Comparison of ENCODE assay signal across 22 cellular contexts in the genomic region with DNA sequence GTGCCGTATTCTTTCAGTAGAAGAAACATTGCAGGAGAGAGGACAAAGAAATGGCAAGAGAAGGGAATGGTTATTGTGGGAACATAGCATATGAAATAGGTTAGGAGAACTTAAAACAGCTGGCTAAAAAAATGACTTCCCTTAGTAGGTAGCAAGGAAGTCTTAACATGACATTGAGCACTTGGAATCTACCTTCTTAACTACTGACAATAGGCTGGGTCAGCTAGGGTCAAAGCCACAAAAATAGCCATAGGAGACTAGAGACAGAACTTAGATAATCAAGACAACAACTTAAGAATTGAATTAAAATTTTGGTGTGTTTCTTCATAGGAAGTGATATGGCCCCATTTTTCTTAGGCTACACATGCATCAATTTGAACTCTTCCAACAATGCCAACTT.
DNase-seq lines count a peak whose midpoint lies in the region; ATAC-seq, FAIRE-seq and TF ChIP-seq lines count a peak whose summit lies in the region.
"Had no signal": no experiment of that assay in that cellular context is flagged by ENCODE, and none has a peak within 500 bp of the region (broad histone marks: within the 10 kb centered on the region; RNA-seq: fewer than 3 reads in every experiment).

No MANE protein-coding gene starts in this region.

- H3K27ac Mint-ChIP-seq in GM23338 (no peak overlapping the region), astrocyte (ENCODE audit: unreplicated experiment) (no peak overlapping the region)
- no peak overlapping the region for H3K27ac Mint-ChIP-seq in activated CD4-positive, alpha-beta memory T cell treated with anti-CD3 and anti-CD28 coated beads, Interleukin-2, amount 10 ng/mL, durations not matched to agents 7 days and 5 days
- H3K27ac Mint-ChIP-seq: CD14-positive monocyte; CD4-positive, alpha-beta memory T cell; CD4-positive, CD25-positive, alpha-beta regulatory T cell; CD8-positive, alpha-beta memory T cell had no signal

- intact Hi-C loops in A673 (cut with micrococcal nuclease; ENCODE audit: unreplicated experiment) (loop anchor here (5.0 kb wide), 1 partner anchor 47 kb away; no protein-coding TSS in a partner anchor), endothelial cell of umbilical vein (cut with micrococcal nuclease) (no loop called here)

- no peaks in the 10 kb centered on the region for H3K9me2 ChIP-seq in GM23338 (ENCODE audit: insufficient read depth)

- TF ChIP-seq CTCF in A673 (conservative IDR thresholded peaks at IDR 0.05; ENCODE audit: low read depth, low read length), result no peak
- TF ChIP-seq CTCF in GM23338 (conservative IDR thresholded peaks at IDR 0.05; ENCODE audit: low read depth in 2 of 2), result no peak
- no peak for TF ChIP-seq CTCF in astrocyte (IDR thresholded peaks at IDR 0.05; ENCODE audit: insufficient read depth, low read depth, low read length)
- TF ChIP-seq CTCF in endothelial cell of umbilical vein (IDR thresholded peaks at IDR 0.05; ENCODE audit: extremely low read depth in 1 of 2, insufficient read depth in 1 of 2, low read depth in 1 of 2, low read length in 2 of 2), result no peak

- H3K4me3 Mint-ChIP-seq in GM23338 (no peak overlapping the region), astrocyte (ENCODE audit: unreplicated experiment) (no peak overlapping the region)
- no peak overlapping the region for H3K4me3 Mint-ChIP-seq in activated CD4-positive, alpha-beta memory T cell treated with anti-CD3 and anti-CD28 coated beads, Interleukin-2, amount 10 ng/mL, durations not matched to agents 7 days and 5 days
- H3K4me3 Mint-ChIP-seq: CD14-positive monocyte; CD4-positive, alpha-beta memory T cell; CD4-positive, CD25-positive, alpha-beta regulatory T cell; CD8-positive, alpha-beta memory T cell had no signal

- no peak overlapping the region for H3K9ac ChIP-seq in astrocyte (ENCODE audit: low read length)
- H3K9ac ChIP-seq in endothelial cell of umbilical vein (replicated peaks; ENCODE audit: extremely low read depth, insufficient read depth, low read length), result no peak overlapping the region
- H3K9ac ChIP-seq: BLaER1 had no signal

- no peak for TF ChIP-seq POLR2A in endothelial cell of umbilical vein (IDR thresholded peaks at IDR 0.05; ENCODE audit: low read depth, low read length)

- H3K4me1 Mint-ChIP-seq in GM23338 (peaks cover 39% of the 10 kb centered on the region), astrocyte (ENCODE audit: low read depth, unreplicated experiment) (peaks cover 12% of the 10 kb centered on the region)
- no peaks in the 10 kb centered on the region for H3K4me1 Mint-ChIP-seq in activated CD4-positive, alpha-beta memory T cell treated with anti-CD3 and anti-CD28 coated beads, Interleukin-2, amount 10 ng/mL, durations not matched to agents 7 days and 5 days
- H3K4me1 Mint-ChIP-seq: CD4-positive, alpha-beta memory T cell; CD4-positive, CD25-positive, alpha-beta regulatory T cell; CD8-positive, alpha-beta memory T cell had no signal

- H3K4me2 ChIP-seq in GM23338 (0 out of 2 replicates have a peak overlapping the region, but pooled peaks have one; percentile 21), astrocyte (ENCODE audit: low read length) (no peak overlapping the region), endothelial cell of umbilical vein (ENCODE audit: insufficient read depth, low read length) (peak overlapping the region; percentile 8)
- H3K4me2 ChIP-seq: A549, BLaER1 had no signal

- BruUV-seq in A673 (replicated peaks; lab: Mats Ljungman, UMichigan) (no TSS peak), endothelial cell of umbilical vein (replicated peaks; lab: Mats Ljungman, UMichigan) (no TSS peak)

- FAIRE-seq in astrocyte (lab: Jason Lieb, UNC) (peak; percentile 78), endothelial cell of umbilical vein (lab: Jason Lieb, UNC) (no peak)
- FAIRE-seq: A549, G401.6, GM12891, GM19239 had no signal

- H3K27me3 Mint-ChIP-seq in GM23338 (ENCODE audit: insufficient read depth, low read depth, poor library complexity), result peaks cover 9% of the 10 kb centered on the region
- no peaks in the 10 kb centered on the region for H3K27me3 Mint-ChIP-seq in astrocyte (ENCODE audit: low read depth, unreplicated experiment)
- peaks cover 5% of the 10 kb centered on the region for H3K27me3 Mint-ChIP-seq in activated CD4-positive, alpha-beta memory T cell treated with anti-CD3 and anti-CD28 coated beads, Interleukin-2, amount 10 ng/mL, durations not matched to agents 7 days and 5 days
- H3K27me3 Mint-ChIP-seq: CD4-positive, CD25-positive, alpha-beta regulatory T cell; CD8-positive, alpha-beta memory T cell had no signal

- H3K4me3 ChIP-seq in A673 (ENCODE audit: low read depth, low read length, poor library complexity, severe bottlenecking) (no peak overlapping the region), GM23338 (no peak overlapping the region), astrocyte (ENCODE audit: insufficient read depth, low read depth, low read length) (no peak overlapping the region), endothelial cell of umbilical vein (replicated peaks in 1 of 3; ENCODE audit: insufficient read depth in 1 of 3, low read depth in 1 of 3, low read length in 3 of 3) (no peak overlapping the region)
- H3K4me3 ChIP-seq: A549, BLaER1 had no signal

- H3F3A ChIP-seq in GM23338 (replicated peaks; ENCODE audit: low read depth), result no peaks in the 10 kb centered on the region

- POLR2A ChIA-PET in A673 (lab: Charles Lee; ENCODE audit: low non-redundant PET), result no interaction called here
- POLR2A ChIA-PET in endothelial cell of umbilical vein (lab: Charles Lee), result interaction anchor here (0.6 kb wide), 1 partner anchor 22 kb away, joined by 3 read pairs; no protein-coding TSS in a partner anchor
- POLR2A ChIA-PET in activated CD4-positive, alpha-beta memory T cell treated with anti-CD3 and anti-CD28 coated beads, Interleukin-2, amount 10 ng/mL, durations not matched to agents 7 days and 5 days (lab: Charles Lee), result no interaction called here

- H3K4me1 ChIP-seq in A673 (ENCODE audit: insufficient read depth, low read length, poor library complexity, severe bottlenecking) (peaks cover 76% of the 10 kb centered on the region), GM23338 (ENCODE audit: insufficient read depth) (peaks cover 17% of the 10 kb centered on the region), astrocyte (ENCODE audit: insufficient read depth, low read length) (no peaks in the 10 kb centered on the region), endothelial cell of umbilical vein (ENCODE audit: control insufficient read depth, extremely low read depth, insufficient read depth, low read length) (peaks cover 11% of the 10 kb centered on the region)
- H3K4me1 ChIP-seq: A549 had no signal

- peaks cover 14% of the 10 kb centered on the region for H3K79me2 ChIP-seq in GM23338 (replicated peaks; ENCODE audit: insufficient read depth)
- H3K79me2 ChIP-seq in astrocyte (ENCODE audit: insufficient read depth, low read length), result peaks cover 35% of the 10 kb centered on the region
- peaks cover 70% of the 10 kb centered on the region for H3K79me2 ChIP-seq in endothelial cell of umbilical vein (ENCODE audit: control insufficient read depth, insufficient read depth, low read length)

- no peak overlapping the region for H2AFZ ChIP-seq in GM23338
- H2AFZ ChIP-seq in astrocyte (ENCODE audit: low read depth, low read length), result no peak overlapping the region
- H2AFZ ChIP-seq in endothelial cell of umbilical vein (ENCODE audit: low read depth, low read length), result no peak overlapping the region

- no peaks in the 10 kb centered on the region for H4K20me1 ChIP-seq in GM23338 (replicated peaks; ENCODE audit: insufficient read depth)
- peaks cover 24% of the 10 kb centered on the region for H4K20me1 ChIP-seq in astrocyte (ENCODE audit: insufficient read depth, low read length)
- peaks cover 30% of the 10 kb centered on the region for H4K20me1 ChIP-seq in endothelial cell of umbilical vein (replicated peaks; ENCODE audit: control insufficient read depth, extremely low read depth, insufficient read depth, low read length)

- dilution Hi-C loops in endothelial cell of umbilical vein (cut with MboI; ENCODE audit: extremely low pct_ligation_motif_present, low sequenced_read_pairs), result no loop called here

- DNase-seq in A673 (ENCODE audit: low spot score), result no peak
- DNase-seq in GM23338 (ENCODE audit: low spot score), result no peak
- DNase-seq in astrocyte (ENCODE audit: low read depth), result no peak
- DNase-seq in endothelial cell of umbilical vein (ENCODE audit: low read depth, low spot score), result no peak
- DNase-seq in activated CD4-positive, alpha-beta memory T cell treated with anti-CD3 and anti-CD28 coated beads, Interleukin-2, amount 10 ng/mL, durations not matched to agents 7 days and 5 days, result no peak
- DNase-seq in HUDEP-2 (lab: John Stamatoyannopoulos, UW; ENCODE audit: unreplicated experiment in 76 of 76), result no peak
- DNase-seq in NCI-H1092 treated with DMSO at 0.1 percent for 48 hours (lab: John Stamatoyannopoulos, UW), result no peak
- DNase-seq: ACHN; BE2C; C1 segment of cervical spinal cord; CD4-positive, alpha-beta memory T cell; CD4-positive, CD25-positive, alpha-beta regulatory T cell; CD8-positive, alpha-beta memory T cell; DMS79 treated with DMSO at 0.1 percent for 48 hours; GF-D8 had no signal

- H3K36me3 ChIP-seq in A673 (ENCODE audit: insufficient read depth, low read length, poor library complexity, severe bottlenecking) (no peaks in the 10 kb centered on the region), GM23338 (ENCODE audit: insufficient read depth) (no peaks in the 10 kb centered on the region), astrocyte (ENCODE audit: insufficient read depth, low read length) (no peaks in the 10 kb centered on the region), endothelial cell of umbilical vein (ENCODE audit: control insufficient read depth in 2 of 2, extremely low read depth in 1 of 2, insufficient read depth in 2 of 2, low read length in 2 of 2) (peaks cover 4 to 6% of the 10 kb centered on the region in 2 experiments)
- H3K36me3 ChIP-seq: BE2C had no signal

- H3K27ac ChIP-seq in A673 (ENCODE audit: low read depth, low read length, poor library complexity, severe bottlenecking) (peak overlapping the region; percentile 45), GM23338 (ENCODE audit: low read depth) (no peak overlapping the region), astrocyte (ENCODE audit: low read depth, low read length) (no peak overlapping the region), endothelial cell of umbilical vein (ENCODE audit: insufficient read depth, low read depth, low read length) (no peak overlapping the region)
- H3K27ac ChIP-seq: 22Rv1, A549, BLaER1 had no signal

- no peaks in the 10 kb centered on the region for H3K36me3 Mint-ChIP-seq in GM23338 (ENCODE audit: low read depth)
- peaks cover 2% of the 10 kb centered on the region for H3K36me3 Mint-ChIP-seq in astrocyte (ENCODE audit: low read depth, unreplicated experiment)
- no peaks in the 10 kb centered on the region for H3K36me3 Mint-ChIP-seq in activated CD4-positive, alpha-beta memory T cell treated with anti-CD3 and anti-CD28 coated beads, Interleukin-2, amount 10 ng/mL, durations not matched to agents 7 days and 5 days (ENCODE audit: low read depth)
- H3K36me3 Mint-ChIP-seq: CD14-positive monocyte; CD4-positive, alpha-beta memory T cell; CD4-positive, CD25-positive, alpha-beta regulatory T cell; CD8-positive, alpha-beta memory T cell had no signal

- H3K27me3 ChIP-seq in A673 (replicated peaks; ENCODE audit: insufficient read depth, low read depth, low read length, poor library complexity) (no peaks in the 10 kb centered on the region), GM23338 (ENCODE audit: insufficient read depth) (no peaks in the 10 kb centered on the region), astrocyte (ENCODE audit: insufficient read depth, low read length) (no peaks in the 10 kb centered on the region), endothelial cell of umbilical vein (ENCODE audit: control insufficient read depth in 2 of 2, insufficient read depth in 2 of 2, low read length in 2 of 2) (no peaks in the 10 kb centered on the region)
- H3K27me3 ChIP-seq: BE2C, BLaER1 had no signal

- no peaks in the 10 kb centered on the region for H3K9me1 ChIP-seq in endothelial cell of umbilical vein (replicated peaks; ENCODE audit: control insufficient read depth, extremely low read depth, insufficient read depth, low read length)

- H3K9me3 ChIP-seq in A673 (ENCODE audit: low read depth, low read length, poor library complexity, severe bottlenecking) (no peaks in the 10 kb centered on the region), astrocyte (ENCODE audit: insufficient read depth, low read depth, low read length) (no peaks in the 10 kb centered on the region), endothelial cell of umbilical vein (replicated peaks; ENCODE audit: control insufficient read depth, insufficient read depth, low read length) (no peaks in the 10 kb centered on the region)
- H3K9me3 ChIP-seq: A549, BE2C had no signal

- CTCF ChIA-PET in A673 (lab: Charles Lee), result no interaction called here
- CTCF ChIA-PET in endothelial cell of umbilical vein (lab: Charles Lee), result interaction anchor here (1.3 kb wide), 1 partner anchor 25 kb away, joined by 3 read pairs; no protein-coding TSS in a partner anchor
- CTCF ChIA-PET in activated CD4-positive, alpha-beta memory T cell treated with anti-CD3 and anti-CD28 coated beads, Interleukin-2, amount 10 ng/mL, durations not matched to agents 7 days and 5 days (lab: Charles Lee), result no interaction called here

- ATAC-seq in GM23338, result no peak
- ATAC-seq: A549 had no signal

- H3K9me3 Mint-ChIP-seq in GM23338, result no peaks in the 10 kb centered on the region; the same call in 2 of the 3 replicates
- H3K9me3 Mint-ChIP-seq in astrocyte (ENCODE audit: unreplicated experiment), result no peaks in the 10 kb centered on the region
- H3K9me3 Mint-ChIP-seq in activated CD4-positive, alpha-beta memory T cell treated with anti-CD3 and anti-CD28 coated beads, Interleukin-2, amount 10 ng/mL, durations not matched to agents 7 days and 5 days, result peaks cover 4% of the 10 kb centered on the region
